Comparison of ENCODE assay signal across 9 cellular contexts in the genomic region with DNA sequence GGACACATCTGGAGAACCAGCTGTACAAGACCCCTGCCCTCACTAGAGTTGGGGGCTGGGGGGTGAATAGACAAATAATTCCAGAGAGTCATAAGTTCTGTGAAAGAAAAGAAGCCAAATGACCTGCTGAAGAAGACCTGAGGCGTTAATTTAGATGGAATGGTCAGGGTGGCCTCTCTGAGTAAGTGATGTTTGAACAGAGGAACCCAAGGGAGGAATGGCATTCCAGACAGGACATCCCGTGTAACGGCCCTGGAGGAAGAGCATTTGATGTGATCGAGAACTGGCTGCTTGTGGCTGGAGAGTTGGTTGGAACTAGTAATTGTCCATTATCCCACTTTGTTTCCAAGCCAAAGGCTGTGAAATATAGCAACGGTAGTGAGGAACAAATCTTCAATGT. TPM values are rescaled to one million over a fixed set of nuclear protein-coding genes. Genes with fewer than 3 reads are reported as not detected.
DNase-seq lines count a peak whose midpoint lies in the region; ATAC-seq, FAIRE-seq and TF ChIP-seq lines count a peak whose summit lies in the region.
"Had no signal": no experiment of that assay in that cellular context is flagged by ENCODE, and none has a peak within 500 bp of the region (broad histone marks: within the 10 kb centered on the region; RNA-seq: fewer than 3 reads in every experiment).

No MANE protein-coding gene starts in this region.

- H3K36me3 ChIP-seq in H7 (replicated peaks; ENCODE audit: control insufficient read depth, insufficient read depth, low read length), result peaks cover 10% of the 10 kb centered on the region
- H3K36me3 ChIP-seq in hepatocyte (replicated peaks; ENCODE audit: insufficient read depth, low read depth), result no peaks in the 10 kb centered on the region
- peaks cover 0 to 4% of the 10 kb centered on the region in 2 donors for H3K36me3 ChIP-seq in small intestine (ENCODE audit: control insufficient read depth in 2 of 2, insufficient read depth in 2 of 2, low read length in 2 of 2)

- no peak for FAIRE-seq in small intestine (lab: Jason Lieb, UNC)

- CTCF ChIA-PET in activated CD4-positive, alpha-beta memory T cell treated with anti-CD3 and anti-CD28 coated beads for 36 hours (lab: Charles Lee), result no interaction called here

- WGBS in hepatocyte (ENCODE audit: low lambda C conversion rate, missing lambda C conversion rate), result 56% methylated on average over 5 of the region's 5 CpGs
- 27 to 41% (median 33%) methylated on average over 5 of the region's 5 CpGs for WGBS in small intestine, 3 donors

- H3K4me3 Mint-ChIP-seq in activated CD4-positive, alpha-beta memory T cell treated with anti-CD3 and anti-CD28 coated beads for 36 hours, result peak overlapping the region; percentile 96

- peaks cover 17% of the 10 kb centered on the region for H3K4me1 ChIP-seq in hepatocyte (ENCODE audit: insufficient read depth)
- peaks cover 0 to 7% of the 10 kb centered on the region in 2 donors for H3K4me1 ChIP-seq in small intestine (ENCODE audit: control insufficient read depth in 2 of 2, insufficient read depth in 1 of 2, low read depth in 1 of 2, low read length in 1 of 2)

- intact Hi-C loops in activated CD4-positive, alpha-beta memory T cell treated with anti-CD3 and anti-CD28 coated beads for 36 hours (cut with micrococcal nuclease), result loop anchor here (2.0 to 10.0 kb wide), 5 partner anchors 258 to 772 kb away; a partner anchor contains a TSS

- no peaks in the 10 kb centered on the region for H3K9me3 Mint-ChIP-seq in activated CD4-positive, alpha-beta memory T cell treated with anti-CD3 and anti-CD28 coated beads for 36 hours

- peaks cover 86% of the 10 kb centered on the region for H3K79me2 ChIP-seq in hepatocyte

- peak overlapping the region; percentile 59 for H2AFZ ChIP-seq in hepatocyte

- H3K4me2 ChIP-seq in hepatocyte, result peak overlapping the region; percentile 84

- DNase-seq in H7, result peak; percentile 26
- no peak for DNase-seq in activated CD4-positive, alpha-beta memory T cell treated with anti-CD3 and anti-CD28 coated beads for 36 hours
- no peak for DNase-seq in hepatocyte (ENCODE audit: low spot score)
- no peak for DNase-seq in small intestine
- no peak for DNase-seq in NCI-H1694 treated with DMSO at 0.1 percent for 48 hours (lab: John Stamatoyannopoulos, UW)
- DNase-seq in NCI-H187 treated with DMSO at 0.1 percent for 48 hours (lab: John Stamatoyannopoulos, UW), result no peak
- DNase-seq: NCI-H1048 had no signal

- peaks cover 43% of the 10 kb centered on the region for H3K4me1 Mint-ChIP-seq in activated CD4-positive, alpha-beta memory T cell treated with anti-CD3 and anti-CD28 coated beads for 36 hours (ENCODE audit: low read depth)

- H3K36me3 Mint-ChIP-seq in activated CD4-positive, alpha-beta memory T cell treated with anti-CD3 and anti-CD28 coated beads for 36 hours, result peaks cover 15% of the 10 kb centered on the region

- peak overlapping the region; percentile 92 for H3K27ac ChIP-seq in hepatocyte
- peak overlapping the region; percentile 38 to 74 for H3K27ac ChIP-seq in small intestine (ENCODE audit: low read depth in 1 of 2, low read length in 1 of 2)

- TF ChIP-seq CTCF in hepatocyte (IDR thresholded peaks at IDR 0.05; ENCODE audit: poor library complexity), result no peak

- H3K4me3 ChIP-seq in H7 (ENCODE audit: insufficient read depth, low read depth, low read length) (peak overlapping the region; percentile 46), hepatocyte (peak overlapping the region; percentile 60), small intestine (ENCODE audit: low read depth in 1 of 2, low read length in 2 of 2) (peak overlapping the region in 1 of 2 donors; percentile 99)

- H3K27ac Mint-ChIP-seq in activated CD4-positive, alpha-beta memory T cell treated with anti-CD3 and anti-CD28 coated beads for 36 hours, result peak overlapping the region; percentile 61

- peaks cover 14% of the 10 kb centered on the region for H4K20me1 ChIP-seq in hepatocyte (ENCODE audit: insufficient read depth, poor library complexity, severe bottlenecking)

- POLR2A ChIA-PET in activated CD4-positive, alpha-beta memory T cell treated with anti-CD3 and anti-CD28 coated beads for 36 hours (lab: Charles Lee), result no interaction called here

- ATAC-seq in HG02678 (IDR thresholded peaks at IDR 0.05; ENCODE audit: unreplicated experiment), result no peak
- ATAC-seq in GM18517 (IDR thresholded peaks at IDR 0.05; ENCODE audit: unreplicated experiment), result no peak

- no peaks in the 10 kb centered on the region for H3K27me3 ChIP-seq in H7 (ENCODE audit: control insufficient read depth, insufficient read depth, low read length)
- no peaks in the 10 kb centered on the region for H3K27me3 ChIP-seq in hepatocyte
- H3K27me3 ChIP-seq in small intestine (ENCODE audit: control insufficient read depth in 2 of 2, insufficient read depth in 2 of 2, low read length in 2 of 2), result no peaks in the 10 kb centered on the region

- no peaks in the 10 kb centered on the region for H3K9me2 ChIP-seq in hepatocyte (replicated peaks; ENCODE audit: insufficient read depth)

- no peaks in the 10 kb centered on the region for H3K9me3 ChIP-seq in hepatocyte (ENCODE audit: low read depth)
- no peaks in the 10 kb centered on the region for H3K9me3 ChIP-seq in small intestine (ENCODE audit: control insufficient read depth, low read depth)

- H3K27me3 Mint-ChIP-seq in activated CD4-positive, alpha-beta memory T cell treated with anti-CD3 and anti-CD28 coated beads for 36 hours, result no peaks in the 10 kb centered on the region

RNA-seq across cellular contexts. Expression of a gene that starts 1.7 kb away (rescaled TPM):
- total RNA-seq in H7 (2014; rRNA removed; shearing (Covaris generic)), result 14.7 and 25.6 TPM in 2 replicates
- 10 to 100 TPM; 49.5 to 51.1 TPM for total RNA-seq in activated CD4-positive, alpha-beta memory T cell treated with anti-CD3 and anti-CD28 coated beads for 36 hours
- total RNA-seq in hepatocyte, result 29.6 and 30.7 TPM in 2 replicates
- polyA plus RNA-seq in hepatocyte (14.7 and 20.4 TPM in 2 replicates), small intestine (10 to 100 TPM in 2 of 3 donors, 1 to 10 TPM in 1; 7.8 to 10.1 (median 10.0) TPM)
